Comparison of ENCODE assay signal across 20 cellular contexts in genomic region chr22:25407859-25408229, GRCh38.
DNase-seq lines count a peak whose midpoint lies in the region; TF ChIP-seq lines count a peak whose summit lies in the region.
"Had no signal": no experiment of that assay in that cellular context is flagged by ENCODE, and none has a peak within 500 bp of the region (broad histone marks: within the 10 kb centered on the region; RNA-seq: fewer than 3 reads in every experiment).

No MANE protein-coding gene starts in this region.

- no peak for TF ChIP-seq POLR2A in transverse colon (IDR thresholded peaks at IDR 0.05)

- H3K4me3 ChIP-seq in transverse colon = no peak overlapping the region
- H3K4me3 ChIP-seq: SJCRH30, upper lobe of left lung had no signal

- 86 to 89% methylated on average over 2 of the region's 2 CpGs for WGBS in transverse colon (ENCODE audit: low coverage in 1 of 2), 2 donors

- H3K36me3 Mint-ChIP-seq in activated naive CD4-positive, alpha-beta T cell treated with anti-CD3 and anti-CD28 coated beads for 36 hours (ENCODE audit: low read depth) = no peaks in the 10 kb centered on the region
- H3K36me3 Mint-ChIP-seq in type B pancreatic cell = no peaks in the 10 kb centered on the region

- no peak overlapping the region for H3K27ac ChIP-seq in transverse colon
- H3K27ac ChIP-seq: brain microvascular endothelial cell, KMS-11, SJCRH30, upper lobe of left lung had no signal

- peaks cover 23% of the 10 kb centered on the region for H3K4me1 Mint-ChIP-seq in activated naive CD4-positive, alpha-beta T cell treated with anti-CD3 and anti-CD28 coated beads for 36 hours (ENCODE audit: low read depth)
- peaks cover 29% of the 10 kb centered on the region for H3K4me1 Mint-ChIP-seq in type B pancreatic cell (ENCODE audit: unreplicated experiment)

- no peak for TF ChIP-seq EP300 in transverse colon (IDR thresholded peaks at IDR 0.05; ENCODE audit: low read depth)

- TF ChIP-seq CTCF in type B pancreatic cell (conservative IDR thresholded peaks at IDR 0.05) (no peak), transverse colon (IDR thresholded peaks at IDR 0.05) (no peak)

- H3K27me3 Mint-ChIP-seq in activated naive CD4-positive, alpha-beta T cell treated with anti-CD3 and anti-CD28 coated beads for 36 hours (ENCODE audit: low read depth) = no peaks in the 10 kb centered on the region
- peaks cover 3% of the 10 kb centered on the region for H3K27me3 Mint-ChIP-seq in type B pancreatic cell
- H3K27me3 Mint-ChIP-seq: dendritic cell treated with granulocyte-macrophage colony-stimulating factor and Interleukin-4, amounts not matched to agents 40 ng/mL and 50 ng/mL, for 4 days had no signal

- CTCF ChIA-PET in activated naive CD4-positive, alpha-beta T cell treated with anti-CD3 and anti-CD28 coated beads for 36 hours (lab: Charles Lee) = interaction anchor here (0.6 kb wide), 2 partner anchors 35 to 39 kb away, joined by 3 to 4 read pairs; no protein-coding TSS in a partner anchor

- H3K9me3 Mint-ChIP-seq in activated naive CD4-positive, alpha-beta T cell treated with anti-CD3 and anti-CD28 coated beads for 36 hours = peaks cover 1% of the 10 kb centered on the region
- no peaks in the 10 kb centered on the region for H3K9me3 Mint-ChIP-seq in type B pancreatic cell
- H3K9me3 Mint-ChIP-seq: dendritic cell treated with granulocyte-macrophage colony-stimulating factor and Interleukin-4, amounts not matched to agents 40 ng/mL and 50 ng/mL, for 4 days had no signal

- H3K36me3 ChIP-seq in transverse colon = no peaks in the 10 kb centered on the region
- H3K36me3 ChIP-seq: brain microvascular endothelial cell, SJCRH30, upper lobe of left lung had no signal

- no peak for DNase-seq in activated naive CD4-positive, alpha-beta T cell treated with anti-CD3 and anti-CD28 coated beads for 36 hours
- DNase-seq in activated naive CD4-positive, alpha-beta T cell (lab: John Stamatoyannopoulos, UW) = no peak
- DNase-seq in NCI-H345 (lab: John Stamatoyannopoulos, UW) = peak; percentile 78
- peak; percentile 27 for DNase-seq in iPS-NIHi11 (ENCODE audit: low spot score)
- no peak for DNase-seq in type B pancreatic cell (ENCODE audit: extremely low spot score, unreplicated experiment)
- no peak for DNase-seq in transverse colon
- DNase-seq in cortex of kidney (lab: John Stamatoyannopoulos, UW) = no peak
- DNase-seq in stimulated activated CD4-positive, alpha-beta T cell treated with anti-CD3 and anti-CD28 coated beads, Interleukin-12 subunit alpha, Interleukin-12 subunit beta, amount 100 ng/mL, for 4 hours = no peak
- DNase-seq: activated naive CD4-positive, alpha-beta T cell treated with anti-CD3 and anti-CD28 coated beads, Interleukin-2, amount 50 U/mL, for 16 hours; brain microvascular endothelial cell; hippocampal formation; NCI-H2081 treated with DMSO at 0.1 percent for 48 hours; NCI-H774; occipital lobe; right cardiac atrium; SJCRH30; stimulated activated naive CD8-positive, alpha-beta T cell treated with anti-CD3 and anti-CD28 coated beads, Interleukin-15, Interleukin-2, amounts not matched to agents 100 U/mL and 50 U/mL, for 24 hours; upper lobe of left lung had no signal

- peak overlapping the region; percentile 10 for H3K4me3 Mint-ChIP-seq in activated naive CD4-positive, alpha-beta T cell treated with anti-CD3 and anti-CD28 coated beads for 36 hours
- H3K4me3 Mint-ChIP-seq in type B pancreatic cell = peak overlapping the region; percentile 85
- H3K4me3 Mint-ChIP-seq: dendritic cell treated with granulocyte-macrophage colony-stimulating factor and Interleukin-4, amounts not matched to agents 40 ng/mL and 50 ng/mL, for 4 days had no signal

- intact Hi-C loops in activated naive CD4-positive, alpha-beta T cell treated with anti-CD3 and anti-CD28 coated beads for 36 hours (cut with micrococcal nuclease) = no loop called here
- intact Hi-C loops in transverse colon (cut with DNase I; ENCODE audit: low total_unique reads) = no loop called here

- in situ Hi-C loops in transverse colon (cut with MboI; ENCODE audit: low pct_ligation_motif_present in 1 of 4, low pct_unique_long_range_greater_than_20kb in 1 of 4, low sequenced_read_pairs in 3 of 4) = no loop called here

- H3K27me3 ChIP-seq in transverse colon = no peaks in the 10 kb centered on the region
- H3K27me3 ChIP-seq: brain microvascular endothelial cell, SJCRH30, upper lobe of left lung had no signal

- no peak overlapping the region for H3K27ac Mint-ChIP-seq in activated naive CD4-positive, alpha-beta T cell treated with anti-CD3 and anti-CD28 coated beads for 36 hours
- peak overlapping the region; percentile 80 for H3K27ac Mint-ChIP-seq in type B pancreatic cell
- H3K27ac Mint-ChIP-seq: dendritic cell treated with granulocyte-macrophage colony-stimulating factor and Interleukin-4, amounts not matched to agents 40 ng/mL and 50 ng/mL, for 4 days had no signal

- H3K4me1 ChIP-seq in transverse colon = peaks cover 5 to 22% (median 21%) of the 10 kb centered on the region in 4 donors

- H3K9me3 ChIP-seq in transverse colon = no peaks in the 10 kb centered on the region
- H3K9me3 ChIP-seq: SJCRH30, upper lobe of left lung had no signal

Comparison
In these comparisons a context has a peak if more than half of its experiments do, and no peak if none do; other contexts are left out.
1. DNase-seq: peak in NCI-H345 (single experiment) and iPS-NIHi11 (single experiment); none in activated naive CD4-positive, alpha-beta T cell treated with anti-CD3 and anti-CD28 coated beads for 36 hours (single experiment), activated naive CD4-positive, alpha-beta T cell (0 of 4), type B pancreatic cell (single experiment), transverse colon (single experiment), cortex of kidney (single experiment) and stimulated activated CD4-positive, alpha-beta T cell treated with anti-CD3 and anti-CD28 coated beads, Interleukin-12 subunit alpha, Interleukin-12 subunit beta, amount 100 ng/mL, for 4 hours (single experiment).